8 cellular contexts compared by ENCODE assay signal in genomic region chr1:207455183-207455754, GRCh38. TPM values are rescaled to one million over a fixed set of nuclear protein-coding genes. Genes with fewer than 3 reads are reported as not detected.
DNase-seq lines count a peak whose midpoint lies in the region; ATAC-seq, FAIRE-seq and TF ChIP-seq lines count a peak whose summit lies in the region.
"Had no signal": no experiment of that assay in that cellular context is flagged by ENCODE, and none has a peak within 500 bp of the region (broad histone marks: within the 10 kb centered on the region; RNA-seq: fewer than 3 reads in every experiment).

No MANE protein-coding gene starts in this region.

- CTCF ChIA-PET in PC-3 (lab: Charles Lee), result interaction anchor here (0.6 kb wide), 1 partner anchor 371 kb away, joined by 3 read pairs; no protein-coding TSS in a partner anchor

- H3K9me3 ChIP-seq in neural cell (ENCODE audit: low read length), result no peaks in the 10 kb centered on the region
- no peaks in the 10 kb centered on the region for H3K9me3 ChIP-seq in PC-3 (ENCODE audit: low read length)
- H3K9me3 ChIP-seq: right lobe of liver had no signal

- H3K79me2 ChIP-seq in GM23338 (replicated peaks; ENCODE audit: insufficient read depth) (no peaks in the 10 kb centered on the region), neural cell (replicated peaks; ENCODE audit: insufficient read depth, low read length) (no peaks in the 10 kb centered on the region), PC-3 (ENCODE audit: low read length) (no peaks in the 10 kb centered on the region)

- no peaks in the 10 kb centered on the region for H3K9me3 Mint-ChIP-seq in GM23338
- H3K9me3 Mint-ChIP-seq in activated naive CD8-positive, alpha-beta T cell treated with anti-CD3 and anti-CD28 coated beads, Interleukin-2, amount 10 ng/mL, durations not matched to agents 7 days and 5 days, result no peaks in the 10 kb centered on the region

- peak; percentile 86 for FAIRE-seq in GM12891 (lab: Jason Lieb, UNC)

- no peak overlapping the region for H3K27ac Mint-ChIP-seq in GM23338
- no peak overlapping the region for H3K27ac Mint-ChIP-seq in activated naive CD8-positive, alpha-beta T cell treated with anti-CD3 and anti-CD28 coated beads, Interleukin-2, amount 10 ng/mL, durations not matched to agents 7 days and 5 days

- H3K4me1 ChIP-seq in GM23338 (ENCODE audit: insufficient read depth) (no peaks in the 10 kb centered on the region; the same call in 1 of the 2 replicates), PC-3 (ENCODE audit: insufficient read depth, low read length) (no peaks in the 10 kb centered on the region)

- no peaks in the 10 kb centered on the region for H3F3A ChIP-seq in GM23338 (replicated peaks; ENCODE audit: low read depth)
- no peaks in the 10 kb centered on the region for H3F3A ChIP-seq in neural cell (ENCODE audit: insufficient read depth, low read length, poor library complexity, severe bottlenecking)
- H3F3A ChIP-seq in PC-3 (ENCODE audit: low read length, unreplicated experiment), result no peaks in the 10 kb centered on the region

- H3K9ac ChIP-seq in neural cell (ENCODE audit: low read length), result no peak overlapping the region
- no peak overlapping the region for H3K9ac ChIP-seq in PC-3 (ENCODE audit: low read length)

- intact Hi-C loops in PC-3 (cut with micrococcal nuclease), result no loop called here

- no peaks in the 10 kb centered on the region for H3K36me3 Mint-ChIP-seq in GM23338 (ENCODE audit: low read depth)
- H3K36me3 Mint-ChIP-seq in activated naive CD8-positive, alpha-beta T cell treated with anti-CD3 and anti-CD28 coated beads, Interleukin-2, amount 10 ng/mL, durations not matched to agents 7 days and 5 days, result no peaks in the 10 kb centered on the region

- ATAC-seq in GM23338 (no peak), PC-3 (no peak)
- no peak for ATAC-seq in activated naive CD8-positive, alpha-beta T cell treated with anti-CD3 and anti-CD28 coated beads, Interleukin-2, amount 10 ng/mL, durations not matched to agents 7 days and 5 days (ENCODE audit: low read depth)

- H3K36me3 ChIP-seq in GM23338 (ENCODE audit: insufficient read depth) (no peaks in the 10 kb centered on the region), neural cell (ENCODE audit: insufficient read depth, low read length) (no peaks in the 10 kb centered on the region), PC-3 (ENCODE audit: low read depth, low read length) (no peaks in the 10 kb centered on the region)
- H3K36me3 ChIP-seq: right lobe of liver had no signal

- H3K27me3 Mint-ChIP-seq in GM23338 (ENCODE audit: insufficient read depth, low read depth, poor library complexity), result peaks cover 10% of the 10 kb centered on the region
- H3K27me3 Mint-ChIP-seq in activated naive CD8-positive, alpha-beta T cell treated with anti-CD3 and anti-CD28 coated beads, Interleukin-2, amount 10 ng/mL, durations not matched to agents 7 days and 5 days, result peaks cover 35% of the 10 kb centered on the region

- peaks cover 46% of the 10 kb centered on the region for H3K27me3 ChIP-seq in GM23338 (ENCODE audit: insufficient read depth)
- H3K27me3 ChIP-seq in neural cell (ENCODE audit: insufficient read depth, low read depth, low read length), result peaks cover 51% of the 10 kb centered on the region
- H3K27me3 ChIP-seq in PC-3 (ENCODE audit: low read length), result peaks cover 99% of the 10 kb centered on the region

- H3K4me1 Mint-ChIP-seq in GM23338, result peaks cover 3% of the 10 kb centered on the region; the same call in 2 of the 3 replicates
- peaks cover 14% of the 10 kb centered on the region for H3K4me1 Mint-ChIP-seq in activated naive CD8-positive, alpha-beta T cell treated with anti-CD3 and anti-CD28 coated beads, Interleukin-2, amount 10 ng/mL, durations not matched to agents 7 days and 5 days

- H3K4me2 ChIP-seq in GM23338 (peak overlapping the region; percentile 96), neural cell (ENCODE audit: low read length) (no peak overlapping the region), PC-3 (ENCODE audit: low read length) (no peak overlapping the region)

- H2AFZ ChIP-seq in GM23338 (peak overlapping the region; percentile 88), neural cell (ENCODE audit: low read depth, low read length) (no peak overlapping the region), PC-3 (ENCODE audit: low read length) (no peak overlapping the region)

- no peaks in the 10 kb centered on the region for H4K20me1 ChIP-seq in GM23338 (replicated peaks; ENCODE audit: insufficient read depth)
- H4K20me1 ChIP-seq in neural cell (ENCODE audit: insufficient read depth), result no peaks in the 10 kb centered on the region
- H4K20me1 ChIP-seq in PC-3 (ENCODE audit: low read length), result no peaks in the 10 kb centered on the region

- peak overlapping the region; percentile 70 for H3K4me3 Mint-ChIP-seq in GM23338
- H3K4me3 Mint-ChIP-seq in activated naive CD8-positive, alpha-beta T cell treated with anti-CD3 and anti-CD28 coated beads, Interleukin-2, amount 10 ng/mL, durations not matched to agents 7 days and 5 days, result peak overlapping the region; percentile 56

- no peak for TF ChIP-seq POLR2A in GM12891 (IDR thresholded peaks at IDR 0.05; ENCODE audit: low read depth, low read length)

- TF ChIP-seq RAD21 in neural cell (conservative IDR thresholded peaks at IDR 0.05), result no peak

- H3K4me3 ChIP-seq in GM23338 (peak overlapping the region; percentile 75), neural cell (ENCODE audit: low read length) (peak overlapping the region; percentile 68), PC-3 (ENCODE audit: low read length) (no peak overlapping the region)

- TF ChIP-seq CTCF in GM23338 (conservative IDR thresholded peaks at IDR 0.05; ENCODE audit: low read depth in 2 of 2) (no peak), neural cell (IDR thresholded peaks at IDR 0.05; ENCODE audit: poor library complexity, severe bottlenecking) (no peak), PC-3 (conservative IDR thresholded peaks at IDR 0.05; ENCODE audit: low read depth, low read length) (no peak)

- H3K27ac ChIP-seq in GM23338 (ENCODE audit: low read depth) (no peak overlapping the region), neural cell (ENCODE audit: low read length) (no peak overlapping the region), PC-3 (ENCODE audit: low read length) (no peak overlapping the region)
- H3K27ac ChIP-seq: right lobe of liver had no signal

- H3K9me2 ChIP-seq in GM23338 (ENCODE audit: insufficient read depth) (no peaks in the 10 kb centered on the region), neural cell (ENCODE audit: insufficient read depth, low read length) (no peaks in the 10 kb centered on the region), PC-3 (replicated peaks; ENCODE audit: low read length) (no peaks in the 10 kb centered on the region)

- POLR2A ChIA-PET in activated naive CD8-positive, alpha-beta T cell treated with anti-CD3 and anti-CD28 coated beads, Interleukin-2, amount 10 ng/mL, durations not matched to agents 7 days and 5 days (lab: Charles Lee), result interaction anchor here (0.6 kb wide), 1 partner anchor 574 kb away, joined by 6 read pairs; no protein-coding TSS in a partner anchor
- POLR2A ChIA-PET in PC-3 (lab: Charles Lee; ENCODE audit: unreplicated experiment), result no interaction called here

- no peak for DNase-seq in GM12891 (ENCODE audit: insufficient read length, low spot score)
- DNase-seq in GM23338 (ENCODE audit: low spot score), result no peak
- DNase-seq in activated naive CD8-positive, alpha-beta T cell treated with anti-CD3 and anti-CD28 coated beads, Interleukin-2, amount 10 ng/mL, durations not matched to agents 7 days and 5 days, result no peak
- DNase-seq in PC-3, result no peak
- no peak for DNase-seq in GF-D8 (lab: John Stamatoyannopoulos, UW)
- DNase-seq in HUDEP-2 (lab: John Stamatoyannopoulos, UW; ENCODE audit: unreplicated experiment in 76 of 76), result no peak

- TF ChIP-seq EP300 in neural cell (conservative IDR thresholded peaks at IDR 0.05; ENCODE audit: poor library complexity, severe bottlenecking), result no peak

- BruUV-seq in PC-3 (replicated peaks; lab: Mats Ljungman, UMichigan), result no TSS peak

TF ChIP-seq in GM12891, 5 proteins besides CTCF, POLR2A, EP300 and RAD21:
- TF ChIP-seq TAF1 (IDR thresholded peaks at IDR 0.05; ENCODE audit: low read depth, low read length) (no peak), POU2F2 (IDR thresholded peaks at IDR 0.05; ENCODE audit: low read depth, low read length) (no peak), POLR2AphosphoS5 (IDR thresholded peaks at IDR 0.05; ENCODE audit: low read depth, low read length) (no peak), PAX5 (IDR thresholded peaks at IDR 0.05; ENCODE audit: insufficient read depth, low read length, severe bottlenecking) (no peak)
TF ChIP-seq in GM12891: peak in this region for 0.

TF ChIP-seq in GM23338, 12 proteins besides CTCF, POLR2A, EP300 and RAD21 (continues in another document):
- TF ChIP-seq ZNF114 (CRISPR knock-in tag; IDR thresholded peaks at IDR 0.05) (no peak), EZH2 (IDR thresholded peaks at IDR 0.05; ENCODE audit: low read depth, unreplicated experiment) (no peak)

TF ChIP-seq in neural cell, 6 proteins besides CTCF, POLR2A, EP300 and RAD21 (continues in another document):
- no peak for TF ChIP-seq MXI1 (conservative IDR thresholded peaks at IDR 0.05; ENCODE audit: poor library complexity, severe bottlenecking)
- TF ChIP-seq EZH2 (IDR thresholded peaks at IDR 0.05; ENCODE audit: borderline replicate concordance, insufficient read depth, low read length, poor library complexity, severe bottlenecking), result no peak
- TF ChIP-seq SMC3 (conservative IDR thresholded peaks at IDR 0.05; ENCODE audit: poor library complexity), result no peak
- TF ChIP-seq POLR2AphosphoS5 (IDR thresholded peaks at IDR 0.05), result no peak
- no peak for TF ChIP-seq TAF1 (IDR thresholded peaks at IDR 0.05; ENCODE audit: low read depth)

RNA-seq across cellular contexts. Expression of gene CR2, which starts 1.1 kb away (rescaled TPM):
- 45.8 TPM for polyA plus RNA-seq in GM12891 (2012; ENCODE audit: low read depth, missing spikeins)
- 4.4 and 5.4 TPM in 2 replicates for total RNA-seq in GM23338 (2014; rRNA removed; shearing (Covaris generic))
- polyA plus RNA-seq in GM23338 (2016; fragmentation: Nextera tagmentation; extraction: Ambion mirVana) (2.7 and 2.8 TPM in 2 replicates), neural cell (not detected in 2 replicates)
- 1 to 10 TPM; 2.9 to 3.5 TPM for total RNA-seq in activated naive CD8-positive, alpha-beta T cell treated with anti-CD3 and anti-CD28 coated beads, Interleukin-2, amount 10 ng/mL, durations not matched to agents 7 days and 5 days
- not detected in 2 replicates for polyA minus RNA-seq in neural cell
- total RNA-seq in PC-3 (2014; rRNA removed), result not detected in 2 replicates

RNA-seq across cellular contexts. Expression of gene CR1, which starts 40.7 kb away (rescaled TPM):
- polyA plus RNA-seq in GM12891 (2012; ENCODE audit: low read depth, missing spikeins), result 3.6 TPM
- total RNA-seq in GM23338 (2014; rRNA removed; shearing (Covaris generic)), result 0.70 and 0.76 TPM in 2 replicates
- polyA plus RNA-seq in GM23338 (2016; fragmentation: Nextera tagmentation; extraction: Ambion mirVana) (0.64 and 0.65 TPM in 2 replicates), neural cell (not detected in 2 replicates)
- total RNA-seq in activated naive CD8-positive, alpha-beta T cell treated with anti-CD3 and anti-CD28 coated beads, Interleukin-2, amount 10 ng/mL, durations not matched to agents 7 days and 5 days, result 10 to 100 TPM; 10.9 to 12.2 TPM
- 0.46 TPM in 1 of 2 replicates, not detected in the other for polyA minus RNA-seq in neural cell
- not detected in 2 replicates for total RNA-seq in PC-3 (2014; rRNA removed)
